1 cellular context compared by ENCODE assay signal in the genomic region with DNA sequence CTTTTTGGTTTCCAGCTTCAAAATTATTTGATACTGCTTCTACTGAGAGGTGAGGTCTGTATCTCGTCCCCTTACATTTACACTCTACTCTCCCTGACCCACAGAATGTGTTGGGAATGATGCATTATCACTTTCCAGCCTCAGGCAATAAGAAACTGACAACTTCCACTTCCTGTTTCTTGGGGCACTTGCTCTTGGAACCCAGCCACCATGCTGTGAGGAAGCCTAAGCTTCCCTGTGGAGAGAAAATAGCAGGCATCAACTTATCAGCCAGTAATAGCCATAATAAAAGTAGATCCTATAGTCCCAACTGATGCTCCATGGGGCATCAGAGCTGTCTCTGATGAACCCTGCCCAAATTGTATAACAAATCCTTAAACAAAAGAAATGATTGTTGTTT.
TF ChIP-seq lines count a peak whose summit lies in the region.

No MANE protein-coding gene starts in this region.

TF ChIP-seq in H1, 55 proteins besides CTCF, POLR2A, EP300 and RAD21 (continued from another document):
- TF ChIP-seq YY1 (IDR thresholded peaks at IDR 0.05; ENCODE audit: low read depth, low read length) (peak; percentile 18; the same call in 1 of the 2 replicates), BACH1 (IDR thresholded peaks at IDR 0.05; ENCODE audit: low read length) (no peak)
TF ChIP-seq in H1: peak in this region for 2.
